ENCODE assay signal across 12 cellular contexts in the genomic region with DNA sequence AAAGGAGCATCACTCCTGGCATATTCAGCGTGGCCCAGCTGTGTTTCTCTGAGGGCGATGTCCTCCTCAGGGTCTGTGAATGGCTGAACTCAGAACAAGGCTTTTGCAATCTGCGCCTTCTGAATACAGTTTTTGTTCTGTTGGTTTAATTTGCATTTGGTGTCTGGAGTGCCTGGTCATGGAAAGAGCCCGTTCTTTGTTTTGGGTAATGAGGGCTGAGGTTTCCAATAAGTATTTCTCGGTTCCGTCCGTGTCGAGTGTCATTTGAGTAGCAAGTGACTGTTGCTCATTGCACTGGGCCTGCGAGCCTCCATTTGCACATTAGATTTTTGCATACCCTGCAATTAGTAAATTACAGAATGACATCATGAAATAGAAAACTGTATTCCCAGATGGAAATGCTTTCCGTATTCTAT. TPM values are rescaled to one million over a fixed set of nuclear protein-coding genes. Genes with fewer than 3 reads are reported as not detected.
A peak's percentile ranks its signal among the peaks of the same experiment; 100 is the strongest.
DNase-seq lines count a peak whose midpoint lies in the region; ATAC-seq and TF ChIP-seq lines count a peak whose summit lies in the region.
"Had no signal": no experiment of that assay in that cellular context is flagged by ENCODE, and none has a peak within 500 bp of the region (broad histone marks: within the 10 kb centered on the region; RNA-seq: fewer than 3 reads in every experiment).

No MANE protein-coding gene starts in this region.

- no peak overlapping the region for H3K27ac ChIP-seq in Karpas-422 (ENCODE audit: low read length)
- peak overlapping the region; percentile 9 for H3K27ac ChIP-seq in hepatocyte
- no peak overlapping the region for H3K27ac ChIP-seq in coronary artery
- H3K27ac ChIP-seq: A549 had no signal

- H3K36me3 ChIP-seq in Karpas-422 (ENCODE audit: insufficient read depth, low read length), result no peaks in the 10 kb centered on the region
- H3K36me3 ChIP-seq in hepatocyte (replicated peaks; ENCODE audit: insufficient read depth, low read depth), result no peaks in the 10 kb centered on the region

- H3K4me2 ChIP-seq in Karpas-422 (ENCODE audit: low read depth, low read length, poor library complexity, severe bottlenecking) (peak overlapping the region; percentile 49), hepatocyte (no peak overlapping the region)
- H3K4me2 ChIP-seq: A549 had no signal

- H3K9me2 ChIP-seq in Karpas-422 (replicated peaks; ENCODE audit: insufficient read depth, low read length) (no peaks in the 10 kb centered on the region), hepatocyte (replicated peaks; ENCODE audit: insufficient read depth) (no peaks in the 10 kb centered on the region)

- H4K20me1 ChIP-seq in Karpas-422 (ENCODE audit: insufficient read depth, low read depth, low read length), result peaks cover 18% of the 10 kb centered on the region; the same call in 1 of the 2 replicates
- no peaks in the 10 kb centered on the region for H4K20me1 ChIP-seq in hepatocyte (ENCODE audit: insufficient read depth, poor library complexity, severe bottlenecking)

- H3K9me3 ChIP-seq in Karpas-422 (ENCODE audit: low read length), result no peaks in the 10 kb centered on the region
- no peaks in the 10 kb centered on the region for H3K9me3 ChIP-seq in hepatocyte (ENCODE audit: low read depth)
- H3K9me3 ChIP-seq: A549 had no signal

- peak; percentile 72 for ATAC-seq in GM21529 (IDR thresholded peaks at IDR 0.05; ENCODE audit: unreplicated experiment)
- ATAC-seq: A549; activated CD8-positive, alpha-beta T cell treated with anti-CD3 and anti-CD28 coated beads, Interleukin-2, amount 10 ng/mL, durations not matched to agents 7 days and 5 days had no signal

- H3K27me3 ChIP-seq in Karpas-422 (ENCODE audit: low read length) (no peaks in the 10 kb centered on the region), hepatocyte (no peaks in the 10 kb centered on the region)

- H3K4me3 ChIP-seq in Karpas-422 (ENCODE audit: low read length) (peak overlapping the region; percentile 0; the same call in 1 of the 2 replicates), hepatocyte (no peak overlapping the region), coronary artery (no peak overlapping the region)
- H3K4me3 ChIP-seq: A549 had no signal

- DNase-seq in Ammon's horn (ENCODE audit: low spot score) (peak; percentile 95), Karpas-422 (peak; percentile 46), hepatocyte (ENCODE audit: low spot score) (no peak), mesenteric fat pad (ENCODE audit: low spot score) (no peak), coronary artery (ENCODE audit: low spot score) (no peak), GM19240 (ENCODE audit: insufficient read length, low spot score) (no peak), NOMO-1 treated with DMSO at 0.1 percent for 48 hours (lab: John Stamatoyannopoulos, UW; ENCODE audit: unreplicated experiment) (no peak)
- DNase-seq: activated CD8-positive, alpha-beta T cell treated with anti-CD3 and anti-CD28 coated beads, Interleukin-2, amount 10 ng/mL, durations not matched to agents 7 days and 5 days; NCI-H187 treated with DMSO at 0.1 percent for 48 hours; T-helper 1 cell had no signal

- H3K9ac ChIP-seq in Karpas-422 (ENCODE audit: low read length), result no peak overlapping the region

- H2AFZ ChIP-seq in Karpas-422 (ENCODE audit: low read length) (no peak overlapping the region), hepatocyte (no peak overlapping the region)

- WGBS in hepatocyte (ENCODE audit: low lambda C conversion rate, missing lambda C conversion rate), result 91% methylated on average over 10 of the region's 10 CpGs

- H3K4me1 ChIP-seq in Karpas-422 (ENCODE audit: low read length), result peaks cover 51% of the 10 kb centered on the region
- H3K4me1 ChIP-seq in hepatocyte (ENCODE audit: insufficient read depth), result peaks cover 75% of the 10 kb centered on the region

- TF ChIP-seq CTCF in hepatocyte (IDR thresholded peaks at IDR 0.05; ENCODE audit: poor library complexity) (no peak), coronary artery (IDR thresholded peaks at IDR 0.05) (no peak)

- H3K79me2 ChIP-seq in Karpas-422 (ENCODE audit: low read length) (no peaks in the 10 kb centered on the region), hepatocyte (peaks cover 86% of the 10 kb centered on the region)

RNA-seq across cellular contexts. Expression of a gene that starts 57.3 kb away (rescaled TPM):
- total RNA-seq in Karpas-422 (2014; rRNA removed; shearing (Covaris generic); ENCODE audit: low replicate concordance), result 12.0 and 17.1 TPM in 2 replicates
- total RNA-seq in hepatocyte (139 and 140 TPM in 2 replicates), mesenteric fat pad (43.7 TPM)
- 104 and 122 TPM in 2 replicates for polyA plus RNA-seq in hepatocyte

Comparison
In these comparisons a context has a peak if more than half of its experiments do, and no peak if none do; other contexts are left out.
1. DNase-seq: peak in Ammon's horn (single experiment) and Karpas-422 (single experiment); none in hepatocyte (single experiment), mesenteric fat pad (single experiment), coronary artery (single experiment), GM19240 (single experiment) and NOMO-1 treated with DMSO at 0.1 percent for 48 hours (single experiment).